In genomic region chr4:61820136-61820535, GRCh38 we compare ENCODE assay signal across 31 cellular contexts.
"Had no signal": no experiment of that assay in that cellular context is flagged by ENCODE, and none has a peak within 500 bp of the region (broad histone marks: within the 10 kb centered on the region; RNA-seq: fewer than 3 reads in every experiment).

No MANE protein-coding gene starts in this region.

- H3K27ac ChIP-seq: adrenal gland, body of pancreas, brain microvascular endothelial cell, breast epithelium, VCaP had no signal

- DNase-seq: activated B cell treated with CpG ODN at 0.5 μM for 24 hours; activated CD4-positive, alpha-beta memory T cell treated with anti-CD3 and anti-CD28 coated beads for 36 hours; activated CD4-positive, alpha-beta T cell treated with anti-CD3 and anti-CD28 coated beads for 4 hours; activated CD4-positive, alpha-beta T cell treated with anti-CD3 and anti-CD28 coated beads, Interleukin-2, amount 10 ng/mL, durations not matched to agents 24 days and 14 days; activated CD4-positive, alpha-beta T cell treated with anti-CD3 and anti-CD28 coated beads, Interleukin-2, amount 50 U/mL, for 1 hour; activated CD4-positive, alpha-beta T cell treated with anti-CD3 and anti-CD28 coated beads, Interleukin-2, amount 50 U/mL, for 4 hours; activated CD4-positive, CD25-positive, alpha-beta regulatory T cell treated with anti-CD3 and anti-CD28 coated beads, Interleukin-2, amount 50 U/mL, for 72 hours; activated CD8-positive, alpha-beta memory T cell treated with anti-CD3 and anti-CD28 coated beads, Interleukin-2, amount 50 U/mL, for 4 hours; activated CD8-positive, alpha-beta T cell treated with anti-CD3 and anti-CD28 coated beads for 36 hours; activated effector memory CD4-positive, alpha-beta T cell treated with anti-CD3 and anti-CD28 coated beads, Interleukin-2, amount 50 U/mL, for 16 hours; activated gamma-delta T cell treated with Interleukin-2 at 50 U/mL for 16 hours; activated naive CD4-positive, alpha-beta T cell; activated naive CD4-positive, alpha-beta T cell treated with anti-CD3 and anti-CD28 coated beads for 36 hours; activated naive CD4-positive, alpha-beta T cell treated with anti-CD3 and anti-CD28 coated beads, Interleukin-2, amount 50 U/mL, for 16 hours; activated naive CD8-positive, alpha-beta T cell treated with anti-CD3 and anti-CD28 coated beads for 36 hours; activated T-cell treated with anti-CD3 and anti-CD28 coated beads for 4 hours; activated T-cell treated with anti-CD3 and anti-CD28 coated beads, Interleukin-2, amount 50 U/mL, for 1 hour; activated T-cell treated with anti-CD3 and anti-CD28 coated beads, Interleukin-2, amount 50 U/mL, for 4 hours; activated T-cell treated with anti-CD3 and anti-CD28 coated beads, Interleukin-2, amount 50 U/mL, for 72 hours; adrenal gland; amniotic stem cell; aorta; body of pancreas; brain microvascular endothelial cell; central memory CD4-positive, alpha-beta T cell; T-helper 2 cell; T-helper 9 cell had no signal

- H3K36me3 ChIP-seq: adrenal gland, brain microvascular endothelial cell, breast epithelium had no signal

- H3K27me3 ChIP-seq: adrenal gland, body of pancreas, brain microvascular endothelial cell, breast epithelium had no signal

- H3K4me3 ChIP-seq: adrenal gland, body of pancreas, breast epithelium had no signal

- H3K9me3 ChIP-seq: adrenal gland, body of pancreas had no signal

- H3K4me1 ChIP-seq: adrenal gland, body of pancreas, breast epithelium had no signal

- ATAC-seq: activated CD8-positive, alpha-beta T cell treated with anti-CD3 and anti-CD28 coated beads for 36 hours; activated naive CD4-positive, alpha-beta T cell treated with anti-CD3 and anti-CD28 coated beads, Interleukin-2, amount 50 U/mL, for 72 hours; activated T-cell treated with anti-CD3 and anti-CD28 coated beads, Interleukin-2, amount 50 U/mL, for 4 hours; activated T-cell treated with anti-CD3 and anti-CD28 coated beads, Interleukin-2, amount 50 U/mL, for 72 hours; activated T-helper 17 cell treated with anti-CD3 and anti-CD28 coated beads, Interleukin-2, amount 50 U/mL, for 72 hours; body of pancreas had no signal
